ENCODE assay signal across 24 cellular contexts in genomic region chr1:246274191-246274590, GRCh38.
"Had no signal": no experiment of that assay in that cellular context is flagged by ENCODE, and none has a peak within 500 bp of the region (broad histone marks: within the 10 kb centered on the region; RNA-seq: fewer than 3 reads in every experiment).

No MANE protein-coding gene starts in this region.

- H3K9me3 ChIP-seq: lower lobe of right lung, pancreas, right lobe of liver, stomach, thyroid gland, vagina had no signal

- H3K27me3 ChIP-seq: pancreas, right lobe of liver, stomach, thyroid gland, vagina had no signal

- DNase-seq: dermis blood vessel endothelial cell; effector memory CD4-positive, alpha-beta T cell; head of caudate nucleus; kidney glomerular epithelial cell; left colon; left ventricle myocardium superior; lower lobe of right lung; natural killer cell; occipital lobe; pancreas; right lobe of liver; stimulated activated CD4-positive, alpha-beta T cell treated with anti-CD3 and anti-CD28 coated beads, Interleukin-2, amount 100 ng/mL, for 24 hours; stimulated activated CD4-positive, alpha-beta T cell treated with anti-CD3 and anti-CD28 coated beads, Interleukin-4, amount 100 ng/mL, for 24 hours; stimulated activated naive CD4-positive, alpha-beta T cell treated with Interleukin-2 at 50 U/mL for 16 hours; stomach; thyroid gland; trophoblast cell had no signal

- H3K4me3 ChIP-seq: coronary artery, lower lobe of right lung, pancreas, right lobe of liver, stomach, thyroid gland, vagina had no signal

- H3K36me3 ChIP-seq: lower lobe of right lung, pancreas, right lobe of liver, stomach, thyroid gland, vagina had no signal

- FAIRE-seq: frontal cortex, islet of Langerhans, pancreas had no signal

- H3K27ac ChIP-seq: coronary artery, epithelial cell of prostate, lower lobe of right lung, pancreas, right lobe of liver, stomach, thyroid gland, vagina had no signal

- H3K4me1 ChIP-seq: lower lobe of right lung, pancreas, right lobe of liver, stomach, thyroid gland, vagina had no signal

- ATAC-seq: esophagus mucosa; left colon; left ventricle myocardium superior; lower lobe of right lung; natural killer cell; pancreas; right lobe of liver; stimulated activated effector memory CD8-positive, alpha-beta T cell treated with anti-CD3 and anti-CD28 coated beads, Interleukin-12 subunit alpha, Interleukin-12 subunit beta, amount 100 ng/mL, for 72 hours had no signal
